In genomic region chr20:34363062-34364012, GRCh38 we compare ENCODE assay signal across 8 cellular contexts. TPM values are rescaled to one million over a fixed set of nuclear protein-coding genes. Genes with fewer than 3 reads are reported as not detected.
A peak's percentile ranks its signal among the peaks of the same experiment; 100 is the strongest.
DNase-seq lines count a peak whose midpoint lies in the region; ATAC-seq and TF ChIP-seq lines count a peak whose summit lies in the region.

ITCH (plus strand) TSS chr20:34363273; CDS start chr20:34393812, 30,539 bp downstream.

- H3K27me3 Mint-ChIP-seq in effector memory CD8-positive, alpha-beta T cell: no peaks in the 10 kb centered on the region

- peak within 1 kb of the TSS; percentile 74 to 95 for H3K14ac ChIP-seq in mesenchymal stem cell (ENCODE audit: low read length in 2 of 2)

- H3K9me3 ChIP-seq in mesenchymal stem cell (ENCODE audit: control insufficient read depth, low read length): no peaks in the 10 kb centered on the region

- H3K23ac ChIP-seq in mesenchymal stem cell (ENCODE audit: low read length in 2 of 2): peak within 1 kb of the TSS in 1 of 2 experiments; percentile 31

- H3K4me1 Mint-ChIP-seq in effector memory CD8-positive, alpha-beta T cell (ENCODE audit: low read depth in 2 of 2): peaks cover 29 to 46% of the 10 kb centered on the region in 2 donors

- peak within 1 kb of the TSS; percentile 88 to 92 for H3K4me3 ChIP-seq in mesenchymal stem cell (ENCODE audit: insufficient read depth in 1 of 2, low read depth in 1 of 2, low read length in 2 of 2)

- peak within 1 kb of the TSS; percentile 68 for H3K27ac ChIP-seq in mesenchymal stem cell (ENCODE audit: low read length, poor library complexity, severe bottlenecking)

- H3K4ac ChIP-seq in mesenchymal stem cell (ENCODE audit: low read depth in 1 of 2, low read length in 2 of 2): peak within 1 kb of the TSS; percentile 81 to 92

- peak; percentile 98 for ATAC-seq in effector memory CD8-positive, alpha-beta T cell (replicated peaks)

- no peaks in the 10 kb centered on the region for H3K9me3 Mint-ChIP-seq in effector memory CD8-positive, alpha-beta T cell

- peak within 1 kb of the TSS; percentile 87 for H2BK5ac ChIP-seq in mesenchymal stem cell (ENCODE audit: low read depth, low read length, poor library complexity, severe bottlenecking)

- peaks cover 0 to 18% of the 10 kb centered on the region in 2 experiments for H3K36me3 ChIP-seq in mesenchymal stem cell (ENCODE audit: control insufficient read depth in 1 of 2, insufficient read depth in 2 of 2, low read depth in 1 of 2, low read length in 2 of 2)

- peak within 1 kb of the TSS; percentile 69 for H2BK15ac ChIP-seq in mesenchymal stem cell (ENCODE audit: low read depth, poor library complexity, severe bottlenecking)

- H4K91ac ChIP-seq in mesenchymal stem cell (ENCODE audit: low read length): peak within 1 kb of the TSS; percentile 43

- peaks cover 17% of the 10 kb centered on the region for H3K4me1 ChIP-seq in mesenchymal stem cell (ENCODE audit: control insufficient read depth, insufficient read depth, low read depth, low read length)

- H3K18ac ChIP-seq in mesenchymal stem cell (ENCODE audit: low read depth in 1 of 2, low read length in 2 of 2): peak within 1 kb of the TSS; percentile 77 to 97

- H3K4me2 ChIP-seq in mesenchymal stem cell (ENCODE audit: low read length, poor library complexity, severe bottlenecking): peak within 1 kb of the TSS; percentile 68

- no peaks in the 10 kb centered on the region for H3K79me1 ChIP-seq in mesenchymal stem cell (replicated peaks; ENCODE audit: low read length, poor library complexity, severe bottlenecking)

- peaks cover 7% of the 10 kb centered on the region for H3K36me3 Mint-ChIP-seq in effector memory CD8-positive, alpha-beta T cell (ENCODE audit: insufficient read depth)

- H2BK120ac ChIP-seq in mesenchymal stem cell (ENCODE audit: low read depth, low read length): peak within 1 kb of the TSS; percentile 97

- WGBS in mesenchymal stem cell: under 1% methylated on average over 67 of the region's 92 CpGs

- peak within 1 kb of the TSS; percentile 82 for H4K8ac ChIP-seq in mesenchymal stem cell (ENCODE audit: low read length)

- DNase-seq in CMK (ENCODE audit: low read depth) (peak; percentile 76), GM20000 (ENCODE audit: low spot score) (peak; percentile 96), HT-29 (ENCODE audit: low spot score) (peak; percentile 99), NOMO-1 (lab: John Stamatoyannopoulos, UW; ENCODE audit: unreplicated experiment in 2 of 2) (peak; percentile 85 to 88), mesenchymal stem cell (peak; percentile 97)
- DNase-seq in activated CD8-positive, alpha-beta memory T cell treated with anti-CD3 and anti-CD28 coated beads for 4 hours (ENCODE audit: low read depth in 2 of 2): peak; percentile 79 to 87
- DNase-seq in effector memory CD8-positive, alpha-beta T cell: peak; percentile 85 to 89 (median 86)
- peak; percentile 85 for DNase-seq in stimulated activated CD8-positive, alpha-beta memory T cell treated with anti-CD3 and anti-CD28 coated beads, Interleukin-12 subunit alpha, Interleukin-12 subunit beta, amount 100 ng/mL, for 4 hours (ENCODE audit: low read depth)

- no peak for TF ChIP-seq CTCF in GM20000 (IDR thresholded peaks at IDR 0.05; ENCODE audit: extremely low read depth, missing control alignments)

- H3K27ac Mint-ChIP-seq in effector memory CD8-positive, alpha-beta T cell: peak within 1 kb of the TSS; percentile 96 to 98

- H2AFZ ChIP-seq in mesenchymal stem cell (ENCODE audit: low read depth, low read length): no peak within 1 kb of the TSS

- no peak within 1 kb of the TSS for H2BK12ac ChIP-seq in mesenchymal stem cell (ENCODE audit: low read length in 2 of 2)

- H3K9ac ChIP-seq in mesenchymal stem cell (ENCODE audit: low read length): peak within 1 kb of the TSS; percentile 98

- H3K27me3 ChIP-seq in mesenchymal stem cell (ENCODE audit: control insufficient read depth in 1 of 2, insufficient read depth in 1 of 2, low read length in 2 of 2): no peaks in the 10 kb centered on the region

- peak within 1 kb of the TSS; percentile 87 to 93 for H3K4me3 Mint-ChIP-seq in effector memory CD8-positive, alpha-beta T cell

- peak within 1 kb of the TSS; percentile 33 for H2AK5ac ChIP-seq in mesenchymal stem cell (ENCODE audit: low read length, severe bottlenecking)

RNA-seq across cellular contexts. Expression of gene ITCH, which starts in this region (rescaled TPM):
- total RNA-seq in HT-29 (2014; rRNA removed; shearing (Covaris generic)): 19.3 and 25.1 TPM in 2 replicates
- polyA plus RNA-seq in mesenchymal stem cell (2013, experiment 1 of 2): 25.4 TPM
- polyA plus RNA-seq in mesenchymal stem cell (2013, experiment 2 of 2): 25.6 TPM

Comparison
In these comparisons a context has a peak if more than half of its experiments do, and no peak if none do; other contexts are left out.
1. Peak in every context shown above with its lines: DNase-seq, ATAC-seq, H3K4me3 ChIP-seq and H3K27ac ChIP-seq.